1 cellular context compared by ENCODE assay signal in the genomic region with DNA sequence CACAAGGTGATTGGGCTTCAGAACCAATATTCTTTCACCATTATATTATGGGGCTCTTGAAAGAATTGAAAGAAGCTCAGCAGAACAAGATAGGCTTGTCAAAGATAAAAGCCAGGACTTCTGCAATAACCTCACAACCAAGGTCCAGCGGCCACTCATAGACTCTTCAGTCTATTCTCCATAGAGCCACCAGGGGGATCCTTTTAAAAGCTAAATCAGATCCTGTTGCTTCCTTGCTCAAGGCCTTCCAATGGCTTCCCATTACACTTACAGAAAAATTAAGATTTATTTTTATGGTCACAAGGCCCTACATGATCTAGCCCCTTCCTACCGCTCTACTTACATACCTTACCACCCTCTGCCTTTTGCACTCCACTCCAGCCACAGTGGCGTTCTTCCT.
TF ChIP-seq lines count a peak whose summit lies in the region.

No MANE protein-coding gene starts in this region.

TF ChIP-seq in HepG2, 621 proteins besides CTCF, POLR2A, EP300 and RAD21 (continued from another document):
- TF ChIP-seq, protein P1, sequence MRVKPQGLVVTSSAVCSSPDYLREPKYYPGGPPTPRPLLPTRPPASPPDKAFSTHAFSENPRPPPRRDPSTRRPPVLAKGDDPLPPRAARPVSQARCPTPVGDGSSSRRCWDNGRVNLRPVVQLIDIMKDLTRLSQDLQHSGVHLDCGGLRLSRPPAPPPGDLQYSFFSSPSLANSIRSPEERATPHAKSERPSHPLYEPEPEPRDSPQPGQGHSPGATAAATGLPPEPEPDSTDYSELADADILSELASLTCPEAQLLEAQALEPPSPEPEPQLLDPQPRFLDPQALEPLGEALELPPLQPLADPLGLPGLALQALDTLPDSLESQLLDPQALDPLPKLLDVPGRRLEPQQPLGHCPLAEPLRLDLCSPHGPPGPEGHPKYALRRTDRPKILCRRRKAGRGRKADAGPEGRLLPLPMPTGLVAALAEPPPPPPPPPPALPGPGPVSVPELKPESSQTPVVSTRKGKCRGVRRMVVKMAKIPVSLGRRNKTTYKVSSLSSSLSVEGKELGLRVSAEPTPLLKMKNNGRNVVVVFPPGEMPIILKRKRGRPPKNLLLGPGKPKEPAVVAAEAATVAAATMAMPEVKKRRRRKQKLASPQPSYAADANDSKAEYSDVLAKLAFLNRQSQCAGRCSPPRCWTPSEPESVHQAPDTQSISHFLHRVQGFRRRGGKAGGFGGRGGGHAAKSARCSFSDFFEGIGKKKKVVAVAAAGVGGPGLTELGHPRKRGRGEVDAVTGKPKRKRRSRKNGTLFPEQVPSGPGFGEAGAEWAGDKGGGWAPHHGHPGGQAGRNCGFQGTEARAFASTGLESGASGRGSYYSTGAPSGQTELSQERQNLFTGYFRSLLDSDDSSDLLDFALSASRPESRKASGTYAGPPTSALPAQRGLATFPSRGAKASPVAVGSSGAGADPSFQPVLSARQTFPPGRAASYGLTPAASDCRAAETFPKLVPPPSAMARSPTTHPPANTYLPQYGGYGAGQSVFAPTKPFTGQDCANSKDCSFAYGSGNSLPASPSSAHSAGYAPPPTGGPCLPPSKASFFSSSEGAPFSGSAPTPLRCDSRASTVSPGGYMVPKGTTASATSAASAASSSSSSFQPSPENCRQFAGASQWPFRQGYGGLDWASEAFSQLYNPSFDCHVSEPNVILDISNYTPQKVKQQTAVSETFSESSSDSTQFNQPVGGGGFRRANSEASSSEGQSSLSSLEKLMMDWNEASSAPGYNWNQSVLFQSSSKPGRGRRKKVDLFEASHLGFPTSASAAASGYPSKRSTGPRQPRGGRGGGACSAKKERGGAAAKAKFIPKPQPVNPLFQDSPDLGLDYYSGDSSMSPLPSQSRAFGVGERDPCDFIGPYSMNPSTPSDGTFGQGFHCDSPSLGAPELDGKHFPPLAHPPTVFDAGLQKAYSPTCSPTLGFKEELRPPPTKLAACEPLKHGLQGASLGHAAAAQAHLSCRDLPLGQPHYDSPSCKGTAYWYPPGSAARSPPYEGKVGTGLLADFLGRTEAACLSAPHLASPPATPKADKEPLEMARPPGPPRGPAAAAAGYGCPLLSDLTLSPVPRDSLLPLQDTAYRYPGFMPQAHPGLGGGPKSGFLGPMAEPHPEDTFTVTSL (CRISPR knock-in tag; IDR thresholded peaks at IDR 0.05; ENCODE audit: borderline replicate concordance), result no peak
- TF ChIP-seq SALL2 (CRISPR knock-in tag; IDR thresholded peaks at IDR 0.05) (no peak), FOSL1 (CRISPR knock-in tag; IDR thresholded peaks at IDR 0.05; ENCODE audit: borderline replicate concordance) (no peak), KDM6A (CRISPR knock-in tag; IDR thresholded peaks at IDR 0.05; ENCODE audit: low read depth) (no peak), ZBTB1 (CRISPR knock-in tag; IDR thresholded peaks at IDR 0.05; ENCODE audit: borderline replicate concordance) (no peak)
TF ChIP-seq in HepG2: peak in this region for 0.
